In the genomic region with DNA sequence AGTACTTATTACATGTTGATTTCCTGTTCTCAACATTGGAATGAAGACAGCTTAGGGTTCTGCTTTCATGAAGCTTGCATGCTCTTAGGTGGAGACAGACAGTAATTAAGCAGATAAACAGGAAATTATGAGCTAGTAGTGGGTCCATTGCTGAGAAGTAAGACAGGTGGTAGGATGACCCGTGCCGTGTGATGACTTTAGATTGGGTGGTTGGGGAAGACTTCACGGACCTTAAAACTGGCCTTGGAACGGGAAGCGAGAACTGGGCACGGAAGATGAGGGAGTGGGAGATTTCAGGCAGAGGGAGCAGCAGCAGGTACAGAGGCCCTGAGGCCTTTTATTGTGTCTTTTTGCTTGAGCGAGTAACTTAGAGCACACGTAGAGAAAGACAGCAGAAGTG, we compare ENCODE assay signal across 1 cellular context.
TF ChIP-seq lines count a peak whose summit lies in the region.

No MANE protein-coding gene starts in this region.

TF ChIP-seq in GM23338, 12 proteins besides CTCF, POLR2A, EP300 and RAD21 (continued from another document):
- TF ChIP-seq, protein P1, sequence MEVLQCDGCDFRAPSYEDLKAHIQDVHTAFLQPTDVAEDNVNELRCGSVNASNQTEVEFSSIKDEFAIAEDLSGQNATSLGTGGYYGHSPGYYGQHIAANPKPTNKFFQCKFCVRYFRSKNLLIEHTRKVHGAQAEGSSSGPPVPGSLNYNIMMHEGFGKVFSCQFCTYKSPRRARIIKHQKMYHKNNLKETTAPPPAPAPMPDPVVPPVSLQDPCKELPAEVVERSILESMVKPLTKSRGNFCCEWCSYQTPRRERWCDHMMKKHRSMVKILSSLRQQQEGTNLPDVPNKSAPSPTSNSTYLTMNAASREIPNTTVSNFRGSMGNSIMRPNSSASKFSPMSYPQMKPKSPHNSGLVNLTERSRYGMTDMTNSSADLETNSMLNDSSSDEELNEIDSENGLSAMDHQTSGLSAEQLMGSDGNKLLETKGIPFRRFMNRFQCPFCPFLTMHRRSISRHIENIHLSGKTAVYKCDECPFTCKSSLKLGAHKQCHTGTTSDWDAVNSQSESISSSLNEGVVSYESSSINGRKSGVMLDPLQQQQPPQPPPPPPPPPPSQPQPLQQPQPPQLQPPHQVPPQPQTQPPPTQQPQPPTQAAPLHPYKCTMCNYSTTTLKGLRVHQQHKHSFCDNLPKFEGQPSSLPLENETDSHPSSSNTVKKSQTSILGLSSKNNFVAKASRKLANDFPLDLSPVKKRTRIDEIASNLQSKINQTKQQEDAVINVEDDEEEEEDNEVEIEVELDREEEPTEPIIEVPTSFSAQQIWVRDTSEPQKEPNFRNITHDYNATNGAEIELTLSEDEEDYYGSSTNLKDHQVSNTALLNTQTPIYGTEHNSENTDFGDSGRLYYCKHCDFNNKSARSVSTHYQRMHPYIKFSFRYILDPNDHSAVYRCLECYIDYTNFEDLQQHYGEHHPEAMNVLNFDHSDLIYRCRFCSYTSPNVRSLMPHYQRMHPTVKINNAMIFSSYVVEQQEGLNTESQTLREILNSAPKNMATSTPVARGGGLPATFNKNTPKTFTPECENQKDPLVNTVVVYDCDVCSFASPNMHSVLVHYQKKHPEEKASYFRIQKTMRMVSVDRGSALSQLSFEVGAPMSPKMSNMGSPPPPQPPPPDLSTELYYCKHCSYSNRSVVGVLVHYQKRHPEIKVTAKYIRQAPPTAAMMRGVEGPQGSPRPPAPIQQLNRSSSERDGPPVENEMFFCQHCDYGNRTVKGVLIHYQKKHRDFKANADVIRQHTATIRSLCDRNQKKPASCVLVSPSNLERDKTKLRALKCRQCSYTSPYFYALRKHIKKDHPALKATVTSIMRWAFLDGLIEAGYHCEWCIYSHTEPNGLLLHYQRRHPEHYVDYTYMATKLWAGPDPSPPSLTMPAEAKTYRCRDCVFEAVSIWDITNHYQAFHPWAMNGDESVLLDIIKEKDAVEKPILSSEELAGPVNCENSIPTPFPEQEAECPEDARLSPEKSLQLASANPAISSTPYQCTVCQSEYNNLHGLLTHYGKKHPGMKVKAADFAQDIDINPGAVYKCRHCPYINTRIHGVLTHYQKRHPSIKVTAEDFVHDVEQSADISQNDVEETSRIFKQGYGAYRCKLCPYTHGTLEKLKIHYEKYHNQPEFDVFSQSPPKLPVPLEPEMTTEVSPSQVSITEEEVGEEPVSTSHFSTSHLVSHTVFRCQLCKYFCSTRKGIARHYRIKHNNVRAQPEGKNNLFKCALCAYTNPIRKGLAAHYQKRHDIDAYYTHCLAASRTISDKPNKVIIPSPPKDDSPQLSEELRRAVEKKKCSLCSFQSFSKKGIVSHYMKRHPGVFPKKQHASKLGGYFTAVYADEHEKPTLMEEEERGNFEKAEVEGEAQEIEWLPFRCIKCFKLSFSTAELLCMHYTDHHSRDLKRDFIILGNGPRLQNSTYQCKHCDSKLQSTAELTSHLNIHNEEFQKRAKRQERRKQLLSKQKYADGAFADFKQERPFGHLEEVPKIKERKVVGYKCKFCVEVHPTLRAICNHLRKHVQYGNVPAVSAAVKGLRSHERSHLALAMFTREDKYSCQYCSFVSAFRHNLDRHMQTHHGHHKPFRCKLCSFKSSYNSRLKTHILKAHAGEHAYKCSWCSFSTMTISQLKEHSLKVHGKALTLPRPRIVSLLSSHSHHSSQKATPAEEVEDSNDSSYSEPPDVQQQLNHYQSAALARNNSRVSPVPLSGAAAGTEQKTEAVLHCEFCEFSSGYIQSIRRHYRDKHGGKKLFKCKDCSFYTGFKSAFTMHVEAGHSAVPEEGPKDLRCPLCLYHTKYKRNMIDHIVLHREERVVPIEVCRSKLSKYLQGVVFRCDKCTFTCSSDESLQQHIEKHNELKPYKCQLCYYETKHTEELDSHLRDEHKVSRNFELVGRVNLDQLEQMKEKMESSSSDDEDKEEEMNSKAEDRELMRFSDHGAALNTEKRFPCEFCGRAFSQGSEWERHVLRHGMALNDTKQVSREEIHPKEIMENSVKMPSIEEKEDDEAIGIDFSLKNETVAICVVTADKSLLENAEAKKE (CRISPR knock-in tag; IDR thresholded peaks at IDR 0.05), result no peak
- TF ChIP-seq, protein P2, sequence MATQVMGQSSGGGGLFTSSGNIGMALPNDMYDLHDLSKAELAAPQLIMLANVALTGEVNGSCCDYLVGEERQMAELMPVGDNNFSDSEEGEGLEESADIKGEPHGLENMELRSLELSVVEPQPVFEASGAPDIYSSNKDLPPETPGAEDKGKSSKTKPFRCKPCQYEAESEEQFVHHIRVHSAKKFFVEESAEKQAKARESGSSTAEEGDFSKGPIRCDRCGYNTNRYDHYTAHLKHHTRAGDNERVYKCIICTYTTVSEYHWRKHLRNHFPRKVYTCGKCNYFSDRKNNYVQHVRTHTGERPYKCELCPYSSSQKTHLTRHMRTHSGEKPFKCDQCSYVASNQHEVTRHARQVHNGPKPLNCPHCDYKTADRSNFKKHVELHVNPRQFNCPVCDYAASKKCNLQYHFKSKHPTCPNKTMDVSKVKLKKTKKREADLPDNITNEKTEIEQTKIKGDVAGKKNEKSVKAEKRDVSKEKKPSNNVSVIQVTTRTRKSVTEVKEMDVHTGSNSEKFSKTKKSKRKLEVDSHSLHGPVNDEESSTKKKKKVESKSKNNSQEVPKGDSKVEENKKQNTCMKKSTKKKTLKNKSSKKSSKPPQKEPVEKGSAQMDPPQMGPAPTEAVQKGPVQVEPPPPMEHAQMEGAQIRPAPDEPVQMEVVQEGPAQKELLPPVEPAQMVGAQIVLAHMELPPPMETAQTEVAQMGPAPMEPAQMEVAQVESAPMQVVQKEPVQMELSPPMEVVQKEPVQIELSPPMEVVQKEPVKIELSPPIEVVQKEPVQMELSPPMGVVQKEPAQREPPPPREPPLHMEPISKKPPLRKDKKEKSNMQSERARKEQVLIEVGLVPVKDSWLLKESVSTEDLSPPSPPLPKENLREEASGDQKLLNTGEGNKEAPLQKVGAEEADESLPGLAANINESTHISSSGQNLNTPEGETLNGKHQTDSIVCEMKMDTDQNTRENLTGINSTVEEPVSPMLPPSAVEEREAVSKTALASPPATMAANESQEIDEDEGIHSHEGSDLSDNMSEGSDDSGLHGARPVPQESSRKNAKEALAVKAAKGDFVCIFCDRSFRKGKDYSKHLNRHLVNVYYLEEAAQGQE (IDR thresholded peaks at IDR 0.05; ENCODE audit: unreplicated experiment), result no peak
- TF ChIP-seq ZNF331 (CRISPR knock-in tag; IDR thresholded peaks at IDR 0.05; ENCODE audit: low read depth) (no peak), STAT1 (IDR thresholded peaks at IDR 0.05; ENCODE audit: unreplicated experiment) (no peak), NANOG (IDR thresholded peaks at IDR 0.05; ENCODE audit: borderline replicate concordance) (no peak), EZH2phosphoT487 (IDR thresholded peaks at IDR 0.05; ENCODE audit: unreplicated experiment) (no peak), EZH2 (IDR thresholded peaks at IDR 0.05; ENCODE audit: low read depth, unreplicated experiment) (no peak)
